ENCODE assay signal across 13 cellular contexts in the genomic region with DNA sequence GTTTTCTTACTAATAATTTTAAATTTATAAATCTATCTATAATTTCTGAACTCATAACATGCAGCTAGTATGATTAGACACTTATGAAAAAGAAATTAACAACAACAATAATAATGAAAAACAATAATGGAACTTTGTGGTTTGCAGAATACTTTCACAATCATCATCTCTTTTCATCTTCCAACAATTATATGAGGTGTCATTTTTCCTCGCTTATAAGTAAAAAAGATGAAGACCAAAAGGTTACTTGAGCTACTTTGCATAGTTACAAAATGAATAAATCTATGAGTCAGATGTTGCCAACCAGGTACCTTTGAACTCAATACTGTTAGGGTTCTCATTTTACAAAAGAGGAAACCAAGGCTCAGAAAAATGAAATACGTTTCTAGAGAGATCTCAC.
A peak's percentile ranks its signal among the peaks of the same experiment; 100 is the strongest.
DNase-seq lines count a peak whose midpoint lies in the region; ATAC-seq and TF ChIP-seq lines count a peak whose summit lies in the region.
"Had no signal": no experiment of that assay in that cellular context is flagged by ENCODE, and none has a peak within 500 bp of the region (broad histone marks: within the 10 kb centered on the region; RNA-seq: fewer than 3 reads in every experiment).

No MANE protein-coding gene starts in this region.

- H3K9ac ChIP-seq in HCT116 (ENCODE audit: low read length), result no peak overlapping the region
- H3K9ac ChIP-seq in mesenchymal stem cell (ENCODE audit: low read length), result no peak overlapping the region
- H3K9ac ChIP-seq: parathyroid adenoma had no signal

- no peak for TF ChIP-seq CTCF in GM06990 (IDR thresholded peaks at IDR 0.05; ENCODE audit: insufficient read depth, low read length, poor library complexity, severe bottlenecking)
- no peak for TF ChIP-seq CTCF in HCT116 (IDR thresholded peaks at IDR 0.05 in 2 of 3, conservative IDR thresholded peaks at IDR 0.05 in 1 of 3; ENCODE audit: borderline replicate concordance in 1 of 3, insufficient read depth in 1 of 3, low read depth in 2 of 3, low read length in 2 of 3)

- H4K91ac ChIP-seq in mesenchymal stem cell (ENCODE audit: low read length), result no peak overlapping the region

- no peak overlapping the region for H3K23ac ChIP-seq in mesenchymal stem cell (ENCODE audit: low read length in 2 of 2)

- no TSS peak for BruUV-seq in HCT116 (replicated peaks; lab: Mats Ljungman, UMichigan)

- H3K4me1 ChIP-seq in HCT116 (ENCODE audit: control insufficient read depth in 1 of 2, insufficient read depth in 2 of 2, low read length in 2 of 2), result peaks cover 0 to 12% of the 10 kb centered on the region in 2 experiments; a peak in 2 of 4 replicates
- peaks cover 2% of the 10 kb centered on the region for H3K4me1 ChIP-seq in mesenchymal stem cell (ENCODE audit: control insufficient read depth, insufficient read depth, low read depth, low read length)
- H3K4me1 ChIP-seq: heart left ventricle, parathyroid adenoma had no signal

- no peak overlapping the region for H3K14ac ChIP-seq in mesenchymal stem cell (ENCODE audit: low read length in 2 of 2)

- CTCF ChIA-PET in HCT116 (lab: Charles Lee), result interaction anchor here (0.8 to 1.3 kb wide), 2 partner anchors 19 to 290 kb away, joined by 3 to 4 read pairs; no protein-coding TSS in a partner anchor

- no peak for TF ChIP-seq POLR2A in HCT116 (IDR thresholded peaks at IDR 0.05; ENCODE audit: borderline replicate concordance, extremely low read depth, insufficient read depth, insufficient read length)

- no peak overlapping the region for H2AK5ac ChIP-seq in mesenchymal stem cell (ENCODE audit: low read length, severe bottlenecking)

- H3K4ac ChIP-seq in mesenchymal stem cell (ENCODE audit: low read depth in 1 of 2, low read length in 2 of 2), result no peak overlapping the region

- no peaks in the 10 kb centered on the region for H3K36me3 ChIP-seq in GM06990 (ENCODE audit: control insufficient read depth, insufficient read depth, low read length)
- H3K36me3 ChIP-seq in HCT116 (ENCODE audit: control insufficient read depth in 1 of 2, insufficient read depth in 2 of 2, low read length in 2 of 2), result no peaks in the 10 kb centered on the region
- H3K36me3 ChIP-seq in H7 (replicated peaks; ENCODE audit: control insufficient read depth, insufficient read depth, low read length), result no peaks in the 10 kb centered on the region
- no peaks in the 10 kb centered on the region for H3K36me3 ChIP-seq in mesenchymal stem cell (ENCODE audit: control insufficient read depth in 1 of 2, insufficient read depth in 2 of 2, low read depth in 1 of 2, low read length in 2 of 2)
- H3K36me3 ChIP-seq: heart left ventricle had no signal

- no peak overlapping the region for H2BK5ac ChIP-seq in mesenchymal stem cell (ENCODE audit: low read depth, low read length, poor library complexity, severe bottlenecking)

- peak; percentile 64 for DNase-seq in GM06990 (ENCODE audit: extremely low read depth, insufficient read length)
- no peak for DNase-seq in HCT116 (ENCODE audit: low read depth, low spot score)
- no peak for DNase-seq in DMS53 (lab: John Stamatoyannopoulos, UW)
- no peak for DNase-seq in NCI-H526 (lab: John Stamatoyannopoulos, UW)
- DNase-seq in H7, result no peak
- DNase-seq in mesenchymal stem cell, result no peak
- DNase-seq: heart left ventricle; NCI-H2029 treated with DMSO at 0.1 percent for 48 hours; stimulated activated CD4-positive, alpha-beta T cell treated with anti-CD3 and anti-CD28 coated beads, Interleukin-2, amount 100 ng/mL, for 48 hours had no signal

- H2BK15ac ChIP-seq in mesenchymal stem cell (ENCODE audit: low read depth, poor library complexity, severe bottlenecking), result no peak overlapping the region

- H2BK12ac ChIP-seq in mesenchymal stem cell (ENCODE audit: low read length in 2 of 2), result no peak overlapping the region

- no peaks in the 10 kb centered on the region for H3K79me2 ChIP-seq in HCT116 (ENCODE audit: insufficient read depth, low read length)
- H3K79me2 ChIP-seq: parathyroid adenoma had no signal

- no CpG with 5 or more reads among the region's 2 CpGs for WGBS in mesenchymal stem cell

- no peak overlapping the region for H4K8ac ChIP-seq in mesenchymal stem cell (ENCODE audit: low read length)

- H3K18ac ChIP-seq in mesenchymal stem cell (ENCODE audit: low read depth in 1 of 2, low read length in 2 of 2), result no peak overlapping the region

- H3K4me3 ChIP-seq in GM06990 (replicated peaks; ENCODE audit: low read depth, low read length), result no peak overlapping the region
- H3K4me3 ChIP-seq in HCT116 (replicated peaks in 1 of 2; ENCODE audit: low read depth in 1 of 2, low read length in 2 of 2), result no peak overlapping the region
- H3K4me3 ChIP-seq in H7 (ENCODE audit: insufficient read depth, low read depth, low read length), result no peak overlapping the region
- H3K4me3 ChIP-seq in mesenchymal stem cell (ENCODE audit: insufficient read depth in 1 of 2, low read depth in 1 of 2, low read length in 2 of 2), result no peak overlapping the region
- H3K4me3 ChIP-seq: heart left ventricle, K562 had no signal

- H3K9me3 ChIP-seq in HCT116 (ENCODE audit: control insufficient read depth in 1 of 2, insufficient read depth in 1 of 2, low read depth in 1 of 2, low read length in 2 of 2) (no peaks in the 10 kb centered on the region), mesenchymal stem cell (ENCODE audit: control insufficient read depth, low read length) (no peaks in the 10 kb centered on the region)
- H3K9me3 ChIP-seq: heart left ventricle had no signal

- RAD21 ChIA-PET in HCT116 (lab: Charles Lee; ENCODE audit: low non-redundant PET in 1 of 2, low total read pairs in 2 of 2, uncharacterized antibody in 2 of 2, unreplicated experiment in 2 of 2), result no interaction called here

- no peak overlapping the region for H2BK120ac ChIP-seq in mesenchymal stem cell (ENCODE audit: low read depth, low read length)

- no peaks in the 10 kb centered on the region for H4K20me1 ChIP-seq in HCT116 (ENCODE audit: insufficient read depth)

- intact Hi-C loops in HCT116 (cut with micrococcal nuclease), result no loop called here

- H3K27me3 ChIP-seq in GM06990 (replicated peaks; ENCODE audit: control insufficient read depth, insufficient read depth, low read length) (no peaks in the 10 kb centered on the region), HCT116 (ENCODE audit: insufficient read depth, low read length) (no peaks in the 10 kb centered on the region), H7 (ENCODE audit: control insufficient read depth, insufficient read depth, low read length) (no peaks in the 10 kb centered on the region), mesenchymal stem cell (ENCODE audit: control insufficient read depth in 1 of 2, insufficient read depth in 1 of 2, low read length in 2 of 2) (peaks cover 0 to 4% of the 10 kb centered on the region in 2 experiments)

- H3K27ac ChIP-seq in HCT116 (ENCODE audit: low read depth, low read length) (no peak overlapping the region), mesenchymal stem cell (ENCODE audit: low read length, poor library complexity, severe bottlenecking) (no peak overlapping the region)
- H3K27ac ChIP-seq: heart left ventricle, parathyroid adenoma had no signal

- TF ChIP-seq RAD21 in HCT116 (IDR thresholded peaks at IDR 0.05; ENCODE audit: low read depth), result no peak

- ATAC-seq in GM18909 (IDR thresholded peaks at IDR 0.05; ENCODE audit: poor library complexity, unreplicated experiment) (peak; percentile 87), HCT116 (no peak), HG03280 (IDR thresholded peaks at IDR 0.05; ENCODE audit: unreplicated experiment) (peak; percentile 79)
- ATAC-seq: heart left ventricle, K562 had no signal

- H3K9me2 ChIP-seq in HCT116 (ENCODE audit: insufficient read depth), result no peaks in the 10 kb centered on the region

- H3K79me1 ChIP-seq in mesenchymal stem cell (replicated peaks; ENCODE audit: low read length, poor library complexity, severe bottlenecking), result no peaks in the 10 kb centered on the region

- H3K4me2 ChIP-seq in HCT116 (ENCODE audit: low read length), result no peak overlapping the region
- H3K4me2 ChIP-seq in mesenchymal stem cell (ENCODE audit: low read length, poor library complexity, severe bottlenecking), result no peak overlapping the region

- POLR2A ChIA-PET in HCT116 (lab: Charles Lee), result no interaction called here

- H2AFZ ChIP-seq in HCT116 (ENCODE audit: low read depth, low read length, poor library complexity, severe bottlenecking), result peak overlapping the region; percentile 44
- no peak overlapping the region for H2AFZ ChIP-seq in mesenchymal stem cell (ENCODE audit: low read depth, low read length)
- H2AFZ ChIP-seq: parathyroid adenoma had no signal

TF ChIP-seq in HCT116, 20 proteins besides CTCF, POLR2A, EP300 and RAD21 (continues in another document):
- TF ChIP-seq TCF7L2 (IDR thresholded peaks at IDR 0.05; ENCODE audit: borderline replicate concordance, extremely low read depth, insufficient read depth, insufficient read length) (no peak), EZH2 (IDR thresholded peaks at IDR 0.05) (no peak), SIN3A (IDR thresholded peaks at IDR 0.05; ENCODE audit: low read depth) (no peak), ZFX (IDR thresholded peaks at IDR 0.05) (no peak), FOSL1 (IDR thresholded peaks at IDR 0.05; ENCODE audit: low read depth) (no peak; the same call in 1 of the 2 replicates), CEBPB (IDR thresholded peaks at IDR 0.05; ENCODE audit: low read depth) (no peak)
- TF ChIP-seq, protein P1, sequence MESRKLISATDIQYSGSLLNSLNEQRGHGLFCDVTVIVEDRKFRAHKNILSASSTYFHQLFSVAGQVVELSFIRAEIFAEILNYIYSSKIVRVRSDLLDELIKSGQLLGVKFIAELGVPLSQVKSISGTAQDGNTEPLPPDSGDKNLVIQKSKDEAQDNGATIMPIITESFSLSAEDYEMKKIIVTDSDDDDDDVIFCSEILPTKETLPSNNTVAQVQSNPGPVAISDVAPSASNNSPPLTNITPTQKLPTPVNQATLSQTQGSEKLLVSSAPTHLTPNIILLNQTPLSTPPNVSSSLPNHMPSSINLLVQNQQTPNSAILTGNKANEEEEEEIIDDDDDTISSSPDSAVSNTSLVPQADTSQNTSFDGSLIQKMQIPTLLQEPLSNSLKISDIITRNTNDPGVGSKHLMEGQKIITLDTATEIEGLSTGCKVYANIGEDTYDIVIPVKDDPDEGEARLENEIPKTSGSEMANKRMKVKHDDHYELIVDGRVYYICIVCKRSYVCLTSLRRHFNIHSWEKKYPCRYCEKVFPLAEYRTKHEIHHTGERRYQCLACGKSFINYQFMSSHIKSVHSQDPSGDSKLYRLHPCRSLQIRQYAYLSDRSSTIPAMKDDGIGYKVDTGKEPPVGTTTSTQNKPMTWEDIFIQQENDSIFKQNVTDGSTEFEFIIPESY (IDR thresholded peaks at IDR 0.05; ENCODE audit: extremely low read depth, insufficient replicate concordance, low read length), result no peak
